ENCODE assay signal across 8 cellular contexts in the genomic region with DNA sequence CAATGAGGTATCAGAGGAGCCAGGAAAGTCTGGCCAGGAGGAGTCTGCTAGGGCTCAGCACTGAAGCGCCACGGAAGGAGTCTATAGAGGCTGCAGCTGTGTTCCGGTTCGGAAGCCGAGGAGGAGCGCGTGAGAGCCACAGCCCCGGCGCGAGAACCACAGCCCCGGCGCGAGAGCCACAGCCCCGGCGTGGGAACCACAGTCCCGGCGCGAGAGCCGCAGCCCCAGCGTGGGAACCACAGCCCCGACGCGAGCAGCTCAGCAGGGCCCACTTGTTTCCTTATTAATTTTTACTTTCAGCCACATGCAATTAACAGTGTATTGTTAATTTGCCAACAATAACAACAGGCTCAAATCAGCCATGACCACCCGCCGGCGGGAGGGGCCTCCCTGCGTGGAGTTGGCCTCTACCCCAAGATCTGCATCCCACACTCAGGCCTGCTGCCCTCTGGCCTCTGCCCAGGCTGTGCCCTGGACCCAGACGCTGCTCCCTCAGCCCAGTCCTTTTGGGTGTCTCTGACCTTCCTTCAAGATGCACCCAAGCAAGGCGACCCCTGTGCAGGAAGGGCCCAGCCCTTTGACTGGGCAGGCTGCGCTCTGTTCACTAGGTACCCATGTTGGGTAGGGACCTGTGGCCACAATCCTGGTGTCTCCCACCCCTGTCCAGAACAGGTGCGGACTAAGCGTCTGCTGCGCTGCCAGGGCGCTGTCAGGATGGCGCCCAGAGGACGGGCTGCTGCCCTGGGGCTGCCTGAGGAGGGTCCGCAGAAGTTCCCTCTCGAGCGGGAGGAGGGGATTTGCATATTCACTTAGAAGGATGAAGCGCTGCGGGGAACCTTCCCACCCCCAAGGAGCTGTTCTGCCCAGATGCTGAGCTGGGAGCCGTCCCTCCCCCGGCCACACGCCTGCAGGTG.
A peak's percentile ranks its signal among the peaks of the same experiment; 100 is the strongest.
DNase-seq lines count a peak whose midpoint lies in the region; ATAC-seq and TF ChIP-seq lines count a peak whose summit lies in the region.

No MANE protein-coding gene starts in this region.

- no peak overlapping the region for H3K4me3 Mint-ChIP-seq in activated CD8-positive, alpha-beta memory T cell treated with anti-CD3 and anti-CD28 coated beads, Interleukin-2, amount 10 ng/mL, durations not matched to agents 7 days and 5 days

- H3K4me1 Mint-ChIP-seq in activated CD8-positive, alpha-beta memory T cell treated with anti-CD3 and anti-CD28 coated beads, Interleukin-2, amount 10 ng/mL, durations not matched to agents 7 days and 5 days, result peaks cover 11% of the 10 kb centered on the region

- no peak for TF ChIP-seq CTCF in thoracic aorta (IDR thresholded peaks at IDR 0.05)

- H3K4me1 ChIP-seq in thoracic aorta (ENCODE audit: control insufficient read depth in 1 of 2, low read depth in 2 of 2), result peaks cover 7 to 14% of the 10 kb centered on the region in 2 donors

- no peaks in the 10 kb centered on the region for H3K9me3 ChIP-seq in thoracic aorta

- H3K36me3 ChIP-seq in thoracic aorta, result no peaks in the 10 kb centered on the region

- peak; percentile 63 for DNase-seq in activated CD8-positive, alpha-beta memory T cell treated with anti-CD3 and anti-CD28 coated beads for 24 hours
- no peak for DNase-seq in activated CD8-positive, alpha-beta memory T cell treated with anti-CD3 and anti-CD28 coated beads, Interleukin-2, amount 50 U/mL, for 48 hours
- no peak for DNase-seq in activated CD8-positive, alpha-beta memory T cell treated with anti-CD3 and anti-CD28 coated beads, Interleukin-2, amount 10 ng/mL, durations not matched to agents 7 days and 5 days
- DNase-seq in thoracic aorta (ENCODE audit: low spot score) (no peak), NCI-H2029 treated with DMSO at 0.1 percent for 48 hours (lab: John Stamatoyannopoulos, UW) (no peak)

- peaks cover 12% of the 10 kb centered on the region for H3K9me3 Mint-ChIP-seq in activated CD8-positive, alpha-beta memory T cell treated with anti-CD3 and anti-CD28 coated beads, Interleukin-2, amount 10 ng/mL, durations not matched to agents 7 days and 5 days (ENCODE audit: low read depth)

- H3K27me3 Mint-ChIP-seq in activated CD8-positive, alpha-beta memory T cell treated with anti-CD3 and anti-CD28 coated beads, Interleukin-2, amount 10 ng/mL, durations not matched to agents 7 days and 5 days, result peaks cover 50% of the 10 kb centered on the region

- no peak overlapping the region for H3K27ac ChIP-seq in thoracic aorta

- CTCF ChIA-PET in activated CD8-positive, alpha-beta memory T cell treated with anti-CD3 and anti-CD28 coated beads, Interleukin-2, amount 10 ng/mL, durations not matched to agents 7 days and 5 days (lab: Charles Lee), result interaction anchor here (0.6 to 2.5 kb wide), 18 partner anchors 7 to 1965 kb away, joined by 3 to 11 read pairs (median 6); no protein-coding TSS in a partner anchor

- H3K4me3 ChIP-seq in iPS-11a (ENCODE audit: low read depth, low read length), result peak overlapping the region; percentile 13
- H3K4me3 ChIP-seq in thoracic aorta, result peak overlapping the region; percentile 20

- peaks cover 9% of the 10 kb centered on the region for H3K36me3 Mint-ChIP-seq in activated CD8-positive, alpha-beta memory T cell treated with anti-CD3 and anti-CD28 coated beads, Interleukin-2, amount 10 ng/mL, durations not matched to agents 7 days and 5 days

- H3K27me3 ChIP-seq in thoracic aorta (replicated peaks; ENCODE audit: insufficient read depth), result no peaks in the 10 kb centered on the region

- peak; percentile 60 for ATAC-seq in activated CD8-positive, alpha-beta memory T cell treated with anti-CD3 and anti-CD28 coated beads, Interleukin-2, amount 10 ng/mL, durations not matched to agents 7 days and 5 days
- ATAC-seq in thoracic aorta (ENCODE audit: insufficient number of reproducible peaks, low FRiP score, low read depth) (no peak), GM21529 (IDR thresholded peaks at IDR 0.05; ENCODE audit: unreplicated experiment) (no peak), HG02885 (IDR thresholded peaks at IDR 0.05; ENCODE audit: poor library complexity, unreplicated experiment) (no peak)

- H3K27ac Mint-ChIP-seq in activated CD8-positive, alpha-beta memory T cell treated with anti-CD3 and anti-CD28 coated beads, Interleukin-2, amount 10 ng/mL, durations not matched to agents 7 days and 5 days, result no peak overlapping the region
